Comparison of ENCODE assay signal across 8 cellular contexts in the genomic region with DNA sequence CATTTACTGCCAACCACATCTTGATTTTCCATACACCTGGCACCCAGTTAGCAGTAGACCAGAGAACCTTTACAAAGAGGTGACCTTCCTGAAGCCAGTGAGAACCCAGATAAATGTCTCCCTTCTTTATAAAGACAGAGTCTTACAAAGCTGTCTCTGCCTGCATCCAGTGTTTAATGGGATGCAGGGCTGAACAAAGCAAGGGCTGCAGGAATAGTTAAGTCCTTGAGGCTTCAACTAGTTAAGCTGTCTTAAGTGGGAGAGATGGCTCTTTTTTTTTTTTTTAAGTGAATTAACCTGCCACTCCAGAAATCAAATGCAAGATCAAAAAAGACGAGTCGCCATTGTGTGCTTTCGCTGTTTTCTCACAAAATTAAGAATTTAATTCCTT. TPM values are rescaled to one million over a fixed set of nuclear protein-coding genes. Genes with fewer than 3 reads are reported as not detected.
DNase-seq lines count a peak whose midpoint lies in the region; TF ChIP-seq lines count a peak whose summit lies in the region.

No MANE protein-coding gene starts in this region.

- no peak for TF ChIP-seq CTCF in right atrium auricular region (IDR thresholded peaks at IDR 0.05)
- no peak for TF ChIP-seq CTCF in breast epithelium (IDR thresholded peaks at IDR 0.05)

- H3K27ac ChIP-seq in right atrium auricular region (peak overlapping the region; percentile 97 to 98), breast epithelium (peak overlapping the region in 1 of 2 donors; percentile 95)

- no peaks in the 10 kb centered on the region for H3K9me3 ChIP-seq in right atrium auricular region
- no peaks in the 10 kb centered on the region for H3K9me3 ChIP-seq in breast epithelium
- no peaks in the 10 kb centered on the region for H3K9me3 ChIP-seq in mucosa of stomach (ENCODE audit: control insufficient read depth, low read length)

- H3K27me3 ChIP-seq in right atrium auricular region (no peaks in the 10 kb centered on the region), breast epithelium (no peaks in the 10 kb centered on the region), mucosa of stomach (ENCODE audit: control insufficient read depth, insufficient read depth, low read length) (no peaks in the 10 kb centered on the region)

- no peak for TF ChIP-seq POLR2A in breast epithelium (IDR thresholded peaks at IDR 0.05)

- intact Hi-C loops in cardiac septum (cut with DNase I) (no loop called here), breast epithelium (cut with DNase I; ENCODE audit: low total_unique reads) (loop anchor here (10.0 kb wide), 1 partner anchor 81 kb away; no protein-coding TSS in a partner anchor)

- H3K36me3 ChIP-seq in right atrium auricular region (no peaks in the 10 kb centered on the region), breast epithelium (no peaks in the 10 kb centered on the region), mucosa of stomach (ENCODE audit: control insufficient read depth, insufficient read depth, low read length) (no peaks in the 10 kb centered on the region)

- H3K4me3 ChIP-seq in right atrium auricular region (peak overlapping the region; percentile 75 to 84), breast epithelium (peak overlapping the region; percentile 68 to 88 (median 85)), mucosa of stomach (ENCODE audit: low read length) (peak overlapping the region; percentile 65)

- peaks cover 0 to 67% of the 10 kb centered on the region in 2 donors for H3K4me1 ChIP-seq in right atrium auricular region
- peaks cover 0 to 25% of the 10 kb centered on the region in 2 donors for H3K4me1 ChIP-seq in breast epithelium
- peaks cover 29% of the 10 kb centered on the region for H3K4me1 ChIP-seq in mucosa of stomach (ENCODE audit: control insufficient read depth, insufficient read depth, low read length)

- DNase-seq in right atrium auricular region (ENCODE audit: low spot score): no peak
- DNase-seq in cardiac septum (ENCODE audit: low spot score): no peak
- DNase-seq in breast epithelium (ENCODE audit: low spot score in 2 of 2): no peak
- DNase-seq in NCI-H2227 treated with DMSO at 0.1 percent for 48 hours (lab: John Stamatoyannopoulos, UW): no peak
- DNase-seq in midbrain (lab: John Stamatoyannopoulos, UW): no peak
- DNase-seq in dermis blood vessel endothelial cell: no peak
- DNase-seq in AG20443 (ENCODE audit: low spot score): no peak

- H3K9ac ChIP-seq in mucosa of stomach (ENCODE audit: low read length): peak overlapping the region; percentile 90

RNA-seq across cellular contexts. Expression of a gene that starts 1.5 kb away (rescaled TPM):
- total RNA-seq in right atrium auricular region (10 to 100 TPM; 28.7 to 36.9 TPM), cardiac septum (53.6 TPM), breast epithelium (10 to 100 TPM; 67.7 to 75.1 (median 73.8) TPM), dermis blood vessel endothelial cell (47.1 and 62.7 TPM in 2 replicates)

RNA-seq across cellular contexts. Expression of a gene that starts 48.4 kb away (rescaled TPM):
- total RNA-seq in right atrium auricular region (10 to 100 TPM; 14.6 to 19.1 TPM), cardiac septum (23.8 TPM), breast epithelium (10 to 100 TPM; 35.7 to 59.0 (median 56.6) TPM), dermis blood vessel endothelial cell (50.4 and 55.1 TPM in 2 replicates)
